20 cellular contexts compared by ENCODE assay signal in genomic region chr7:154960063-154960790, GRCh38. TPM values are rescaled to one million over a fixed set of nuclear protein-coding genes. Genes with fewer than 3 reads are reported as not detected.
A peak's percentile ranks its signal among the peaks of the same experiment; 100 is the strongest.
DNase-seq lines count a peak whose midpoint lies in the region; ATAC-seq, FAIRE-seq and TF ChIP-seq lines count a peak whose summit lies in the region.
"Had no signal": no experiment of that assay in that cellular context is flagged by ENCODE, and none has a peak within 500 bp of the region (broad histone marks: within the 10 kb centered on the region; RNA-seq: fewer than 3 reads in every experiment).

No MANE protein-coding gene starts in this region.

- H3K36me3 Mint-ChIP-seq in astrocyte (ENCODE audit: low read depth, unreplicated experiment): peaks cover 27% of the 10 kb centered on the region

- H3K4me1 ChIP-seq in astrocyte (ENCODE audit: insufficient read depth, low read length): no peaks in the 10 kb centered on the region
- H3K4me1 ChIP-seq: SJCRH30 had no signal

- ATAC-seq in HG03108 (IDR thresholded peaks at IDR 0.05; ENCODE audit: unreplicated experiment) (no peak), HG03175 (IDR thresholded peaks at IDR 0.05; ENCODE audit: unreplicated experiment) (no peak), left colon (no peak), GM21723 (IDR thresholded peaks at IDR 0.05; ENCODE audit: unreplicated experiment) (no peak)
- ATAC-seq: activated T-helper 17 cell treated with anti-CD3 and anti-CD28 coated beads, Interleukin-2, amount 50 U/mL, for 72 hours; left cardiac atrium had no signal

- no peaks in the 10 kb centered on the region for H4K20me1 ChIP-seq in astrocyte (ENCODE audit: insufficient read depth, low read length)
- H4K20me1 ChIP-seq: BLaER1 treated with 17β-estradiol and CSF1 and Interleukin-3, amounts not matched to agents 10 nM and 100 nM had no signal

- no peak overlapping the region for H3K9ac ChIP-seq in astrocyte (ENCODE audit: low read length)
- H3K9ac ChIP-seq: BLaER1 treated with 17β-estradiol and CSF1 and Interleukin-3, amounts not matched to agents 10 nM and 100 nM had no signal

- TF ChIP-seq CTCF in astrocyte (IDR thresholded peaks at IDR 0.05; ENCODE audit: insufficient read depth, low read depth, low read length): no peak

- H3K9me3 ChIP-seq in astrocyte (ENCODE audit: insufficient read depth, low read depth, low read length): no peaks in the 10 kb centered on the region
- H3K9me3 ChIP-seq: SJCRH30 had no signal

- peaks cover 16% of the 10 kb centered on the region for H3K36me3 ChIP-seq in astrocyte (ENCODE audit: insufficient read depth, low read length)

- no peak overlapping the region for H3K4me2 ChIP-seq in astrocyte (ENCODE audit: low read length)
- H3K4me2 ChIP-seq: BLaER1 treated with 17β-estradiol and CSF1 and Interleukin-3, amounts not matched to agents 10 nM and 100 nM had no signal

- H3K27ac ChIP-seq in astrocyte (ENCODE audit: low read depth, low read length): no peak overlapping the region
- H3K27ac ChIP-seq: BLaER1 treated with 17β-estradiol and CSF1 and Interleukin-3, amounts not matched to agents 10 nM and 100 nM; SJCRH30 had no signal

- no peak for FAIRE-seq in astrocyte (lab: Jason Lieb, UNC)
- FAIRE-seq: GM19239 had no signal

- no peak overlapping the region for H2AFZ ChIP-seq in astrocyte (ENCODE audit: low read depth, low read length)

- no peaks in the 10 kb centered on the region for H3K79me2 ChIP-seq in astrocyte (ENCODE audit: insufficient read depth, low read length)

- H3K9me3 Mint-ChIP-seq in astrocyte (ENCODE audit: unreplicated experiment): no peaks in the 10 kb centered on the region
- H3K9me3 Mint-ChIP-seq: activated CD4-positive, alpha-beta memory T cell treated with anti-CD3 and anti-CD28 coated beads, Interleukin-2, amount 10 ng/mL, durations not matched to agents 7 days and 5 days; activated T-helper 17 cell treated with anti-CD3 and anti-CD28 coated beads, Interleukin-2, amount 50 U/mL, for 72 hours; naive B cell had no signal

- H3K4me3 ChIP-seq in astrocyte (ENCODE audit: insufficient read depth, low read depth, low read length): no peak overlapping the region
- H3K4me3 ChIP-seq: BLaER1 treated with 17β-estradiol and CSF1 and Interleukin-3, amounts not matched to agents 10 nM and 100 nM; SJCRH30 had no signal

- intact Hi-C loops in left colon (cut with DNase I, micrococcal nuclease): no loop called here

- H3K27me3 ChIP-seq in astrocyte (ENCODE audit: insufficient read depth, low read length): no peaks in the 10 kb centered on the region
- H3K27me3 ChIP-seq: BLaER1 treated with 17β-estradiol and CSF1 and Interleukin-3, amounts not matched to agents 10 nM and 100 nM; SJCRH30 had no signal

- peak; percentile 24 for DNase-seq in HK-2 (ENCODE audit: unreplicated experiment)
- no peak for DNase-seq in astrocyte (ENCODE audit: low read depth)
- DNase-seq in hippocampal formation (lab: John Stamatoyannopoulos, UW): peak; percentile 30 to 49
- peak; percentile 73 for DNase-seq in pons (ENCODE audit: low spot score)
- no peak for DNase-seq in left colon
- DNase-seq: activated CD4-positive, alpha-beta memory T cell treated with anti-CD3 and anti-CD28 coated beads, Interleukin-2, amount 10 ng/mL, durations not matched to agents 7 days and 5 days; DMS153; erythroblast; Kasumi-1; left cardiac atrium; naive B cell; NCI-H1694 treated with DMSO at 0.1 percent for 48 hours; NCI-H510A; SJCRH30 had no signal

- H3K4me1 Mint-ChIP-seq in astrocyte (ENCODE audit: low read depth, unreplicated experiment): peaks cover 5% of the 10 kb centered on the region
- H3K4me1 Mint-ChIP-seq: activated CD4-positive, alpha-beta memory T cell treated with anti-CD3 and anti-CD28 coated beads, Interleukin-2, amount 10 ng/mL, durations not matched to agents 7 days and 5 days; activated T-helper 17 cell treated with anti-CD3 and anti-CD28 coated beads, Interleukin-2, amount 50 U/mL, for 72 hours; naive B cell had no signal

- peak overlapping the region; percentile 48 for H3K27ac Mint-ChIP-seq in astrocyte (ENCODE audit: unreplicated experiment)
- H3K27ac Mint-ChIP-seq: activated CD4-positive, alpha-beta memory T cell treated with anti-CD3 and anti-CD28 coated beads, Interleukin-2, amount 10 ng/mL, durations not matched to agents 7 days and 5 days; activated T-helper 17 cell treated with anti-CD3 and anti-CD28 coated beads, Interleukin-2, amount 50 U/mL, for 72 hours had no signal

- H3K27me3 Mint-ChIP-seq in astrocyte (ENCODE audit: low read depth, unreplicated experiment): no peaks in the 10 kb centered on the region
- H3K27me3 Mint-ChIP-seq: activated CD4-positive, alpha-beta memory T cell treated with anti-CD3 and anti-CD28 coated beads, Interleukin-2, amount 10 ng/mL, durations not matched to agents 7 days and 5 days; activated T-helper 17 cell treated with anti-CD3 and anti-CD28 coated beads, Interleukin-2, amount 50 U/mL, for 72 hours; naive B cell had no signal

- no peak overlapping the region for H3K4me3 Mint-ChIP-seq in astrocyte (ENCODE audit: unreplicated experiment)
- H3K4me3 Mint-ChIP-seq: activated CD4-positive, alpha-beta memory T cell treated with anti-CD3 and anti-CD28 coated beads, Interleukin-2, amount 10 ng/mL, durations not matched to agents 7 days and 5 days; activated T-helper 17 cell treated with anti-CD3 and anti-CD28 coated beads, Interleukin-2, amount 50 U/mL, for 72 hours; naive B cell had no signal

RNA-seq across cellular contexts. Expression of gene PAXIP1, which starts 42.7 kb away (rescaled TPM):
- total RNA-seq in astrocyte: 10.1 and 12.7 TPM in 2 replicates
- total RNA-seq in left colon: 10 to 100 TPM; 10.9 to 14.0 TPM

Comparison
In these comparisons a context has a peak if more than half of its experiments do, and no peak if none do; other contexts are left out.
1. DNase-seq: peak in HK-2 (single experiment), hippocampal formation (2 of 2) and pons (single experiment); none in astrocyte (single experiment) and left colon (0 of 2).